In genomic region chr6:106488494-106489369, GRCh38 we compare ENCODE assay signal across 1 cellular context.
TF ChIP-seq lines count a peak whose summit lies in the region.

No MANE protein-coding gene starts in this region.

TF ChIP-seq in SK-N-SH treated with all-trans-retinoic acid at 6 μM for 48 hours, 23 proteins besides CTCF, POLR2A, EP300 and RAD21 (continued from another document):
- TF ChIP-seq POU6F1 (CRISPR knock-in tag; IDR thresholded peaks at IDR 0.05; ENCODE audit: borderline replicate concordance, low read depth) (no peak), TCF4 (CRISPR knock-in tag; IDR thresholded peaks at IDR 0.05; ENCODE audit: borderline replicate concordance) (no peak), ZFP30 (CRISPR knock-in tag; IDR thresholded peaks at IDR 0.05) (no peak), PPARA (CRISPR knock-in tag; IDR thresholded peaks at IDR 0.05; ENCODE audit: borderline replicate concordance) (no peak), ARNTL (CRISPR knock-in tag; IDR thresholded peaks at IDR 0.05; ENCODE audit: borderline replicate concordance, low read depth) (no peak), SNAI2 (CRISPR knock-in tag; IDR thresholded peaks at IDR 0.05) (no peak), OSR1 (CRISPR knock-in tag; IDR thresholded peaks at IDR 0.05) (no peak), CREB5 (CRISPR knock-in tag; IDR thresholded peaks at IDR 0.05; ENCODE audit: low read depth) (no peak)
